ENCODE assay signal across 32 cellular contexts in the genomic region with DNA sequence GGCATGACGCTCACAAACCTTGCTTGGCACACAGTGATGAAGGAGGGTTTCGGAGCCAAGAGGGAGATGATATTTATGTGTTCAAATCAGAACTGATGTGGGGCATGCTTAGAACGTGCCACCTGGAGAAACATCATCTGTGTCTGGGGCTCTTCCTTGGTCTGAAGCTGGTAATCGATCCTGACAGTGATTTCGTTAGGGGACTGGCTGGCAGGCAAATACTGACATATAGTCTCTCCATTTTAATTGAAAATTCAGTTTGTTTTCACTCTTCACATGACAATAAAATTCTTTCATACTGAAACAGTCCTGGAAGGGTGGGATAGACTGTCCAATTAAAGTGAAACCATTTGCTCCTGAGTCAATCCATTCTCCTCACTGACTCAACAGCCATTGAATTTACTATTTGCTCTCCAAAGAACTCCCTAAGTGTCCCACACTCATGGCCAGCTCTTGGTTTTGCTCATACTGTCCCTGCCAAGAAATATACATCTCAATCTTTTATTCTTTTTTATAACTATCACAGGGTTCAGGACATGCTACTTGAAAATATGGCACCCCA.
"Had no signal": no experiment of that assay in that cellular context is flagged by ENCODE, and none has a peak within 500 bp of the region (broad histone marks: within the 10 kb centered on the region; RNA-seq: fewer than 3 reads in every experiment).

No MANE protein-coding gene starts in this region.

- H3K4me3 ChIP-seq: SJSA1 had no signal

- H3K27ac ChIP-seq: brain microvascular endothelial cell, KMS-11, SJSA1, WERI-Rb-1 had no signal

- DNase-seq: activated CD4-positive, alpha-beta memory T cell treated with anti-CD3 and anti-CD28 coated beads, Interleukin-2, amount 10 ng/mL, durations not matched to agents 7 days and 5 days; activated CD4-positive, alpha-beta T cell treated with anti-CD3 and anti-CD28 coated beads for 1 hour; activated CD4-positive, alpha-beta T cell treated with anti-CD3 and anti-CD28 coated beads for 48 hours; activated CD4-positive, CD25-positive, alpha-beta regulatory T cell; activated CD8-positive, alpha-beta memory T cell treated with anti-CD3 and anti-CD28 coated beads for 24 hours; activated CD8-positive, alpha-beta memory T cell treated with anti-CD3 and anti-CD28 coated beads, Interleukin-2, amount 10 ng/mL, durations not matched to agents 7 days and 5 days; activated CD8-positive, alpha-beta memory T cell treated with anti-CD3 and anti-CD28 coated beads, Interleukin-2, amount 50 U/mL, for 48 hours; activated effector memory CD4-positive, alpha-beta T cell treated with Interleukin-2 at 50 U/mL for 16 hours; activated naive CD4-positive, alpha-beta T cell treated with anti-CD3 and anti-CD28 coated beads, Interleukin-2, amount 10 ng/mL, durations not matched to agents 7 days and 5 days; activated T-cell treated with anti-CD3 and anti-CD28 coated beads, Interleukin-2, amount 50 U/mL, for 48 hours; amniotic stem cell; aorta; brain microvascular endothelial cell; central memory CD4-positive, alpha-beta T cell; MM.1S; MV-4-11; NCI-H1092; NCI-H1436 treated with DMSO at 0.1 percent for 48 hours; NCI-H1694 treated with DMSO at 0.1 percent for 48 hours; NCI-H2029; NCI-H2107; NCI-H2171; NCI-H510A; NCI-H526; NCI-H748 treated with DMSO at 0.1 percent for 48 hours; RPMI8226; SHP77 treated with DMSO at 0.1 percent for 48 hours; T1000; WERI-Rb-1 had no signal

- H3K9me3 ChIP-seq: SJSA1 had no signal

- H3K36me3 ChIP-seq: brain microvascular endothelial cell, SJSA1, WERI-Rb-1 had no signal

- H3K4me2 ChIP-seq: KMS-11 had no signal

- H3K27me3 ChIP-seq: brain microvascular endothelial cell, SJSA1 had no signal

- H3K9ac ChIP-seq: KMS-11 had no signal

- ATAC-seq: activated CD8-positive, alpha-beta memory T cell treated with anti-CD3 and anti-CD28 coated beads, Interleukin-2, amount 10 ng/mL, durations not matched to agents 7 days and 5 days; Panc1 had no signal
